8 cellular contexts compared by ENCODE assay signal in the genomic region with DNA sequence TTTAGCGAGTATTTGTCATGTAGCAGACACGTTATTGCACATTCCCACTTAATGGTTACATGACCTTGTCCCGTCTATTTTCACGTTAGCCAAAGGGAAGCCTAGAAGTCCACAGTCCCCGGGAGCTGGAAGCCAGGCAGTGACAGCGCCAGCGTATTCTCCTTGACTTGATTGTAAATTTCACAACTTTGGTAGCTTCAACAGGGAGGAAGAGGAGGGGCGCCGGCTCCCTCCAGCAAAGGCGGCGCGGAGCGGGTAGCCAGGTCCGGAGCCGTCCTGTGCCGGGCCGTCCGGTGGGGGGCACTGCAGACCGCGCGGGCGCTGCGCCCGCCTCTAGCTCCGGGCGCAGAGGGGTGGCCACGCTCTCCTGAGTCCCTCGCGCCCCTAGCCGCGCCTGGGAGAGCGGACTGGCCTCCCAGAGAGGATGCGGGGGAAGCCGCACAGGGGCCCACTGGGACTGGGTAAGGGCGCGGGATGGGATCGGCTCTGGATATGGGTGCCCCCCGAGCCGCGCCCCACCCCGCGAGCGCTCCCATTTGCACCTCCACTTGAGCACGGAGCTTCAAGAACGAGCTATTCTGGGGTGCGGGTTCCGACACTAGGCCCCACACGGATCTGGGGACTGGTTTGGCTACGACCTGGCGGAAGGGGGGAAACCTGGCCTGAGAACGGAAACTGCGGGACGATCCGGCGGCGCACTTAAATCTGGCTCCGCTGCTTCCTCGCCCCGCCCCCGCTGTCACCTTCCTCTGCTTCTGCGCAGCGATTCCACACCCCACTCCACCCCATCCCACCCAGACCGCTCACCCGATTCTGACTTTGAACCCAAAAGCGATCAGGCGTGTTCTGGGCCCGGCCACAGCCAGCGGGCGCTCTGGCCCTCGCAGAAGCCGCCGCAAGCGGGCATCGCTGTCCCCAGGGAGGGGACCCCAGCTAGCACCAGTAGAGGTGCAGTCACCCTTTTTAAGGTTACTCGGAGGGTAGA. TPM values are rescaled to one million over a fixed set of nuclear protein-coding genes. Genes with fewer than 3 reads are reported as not detected.
DNase-seq lines count a peak whose midpoint lies in the region; ATAC-seq, FAIRE-seq and TF ChIP-seq lines count a peak whose summit lies in the region.

No MANE protein-coding gene starts in this region.

- no peak overlapping the region for H3K27ac ChIP-seq in CD8-positive, alpha-beta T cell (ENCODE audit: low read depth, low read length)

- no peaks in the 10 kb centered on the region for H3K4me1 ChIP-seq in CD8-positive, alpha-beta T cell (ENCODE audit: insufficient read depth, low read length)

- POLR2A ChIA-PET in CD8-positive, alpha-beta T cell (lab: Charles Lee), result no interaction called here

- H3K27me3 ChIP-seq in CD8-positive, alpha-beta T cell (ENCODE audit: insufficient read depth, low read length), result peaks cover 4% of the 10 kb centered on the region

- no peaks in the 10 kb centered on the region for H3K9me3 ChIP-seq in CD8-positive, alpha-beta T cell (ENCODE audit: low read length)

- ATAC-seq in CD8-positive, alpha-beta T cell, result no peak
- peak; percentile 79 for ATAC-seq in GM19452 (IDR thresholded peaks at IDR 0.05; ENCODE audit: unreplicated experiment)
- ATAC-seq in Right ventricle myocardium inferior, result peak; percentile 99

- no peak for DNase-seq in CD8-positive, alpha-beta T cell
- DNase-seq in HTR-8/SVneo (ENCODE audit: insufficient read length, low spot score) (peak; percentile 51), Right ventricle myocardium inferior (ENCODE audit: missing footprints) (peak; percentile 91), nucleus accumbens (lab: John Stamatoyannopoulos, UW) (peak in 37 of 56 donors; percentile 1 to 65 (median 24)), NCI-H1436 (lab: John Stamatoyannopoulos, UW) (no peak), AML-193 (lab: John Stamatoyannopoulos, UW) (no peak)

- intact Hi-C loops in CD8-positive, alpha-beta T cell (cut with DNase I, micrococcal nuclease), result no loop called here
- intact Hi-C loops in Right ventricle myocardium inferior (cut with DNase I), result loop anchor here (2.0 to 5.0 kb wide), 2 partner anchors 1099 to 1297 kb away; no protein-coding TSS in a partner anchor

- CTCF ChIA-PET in CD8-positive, alpha-beta T cell (lab: Charles Lee), result no interaction called here

- H3K36me3 Mint-ChIP-seq in CD8-positive, alpha-beta T cell, result no peaks in the 10 kb centered on the region
- no peaks in the 10 kb centered on the region for H3K36me3 Mint-ChIP-seq in activated naive CD8-positive, alpha-beta T cell

- peaks cover 41% of the 10 kb centered on the region for H3K27me3 Mint-ChIP-seq in CD8-positive, alpha-beta T cell (ENCODE audit: low read depth)
- H3K27me3 Mint-ChIP-seq in activated naive CD8-positive, alpha-beta T cell, result peaks cover 26% of the 10 kb centered on the region

- H3K4me1 Mint-ChIP-seq in CD8-positive, alpha-beta T cell (ENCODE audit: low read depth), result peaks cover 6% of the 10 kb centered on the region
- peaks cover 5% of the 10 kb centered on the region for H3K4me1 Mint-ChIP-seq in activated naive CD8-positive, alpha-beta T cell (ENCODE audit: low read depth)

- H3K27ac Mint-ChIP-seq in CD8-positive, alpha-beta T cell, result no peak overlapping the region
- no peak overlapping the region for H3K27ac Mint-ChIP-seq in activated naive CD8-positive, alpha-beta T cell

- no peak overlapping the region for H3K4me3 ChIP-seq in CD8-positive, alpha-beta T cell (ENCODE audit: low read depth, low read length)

- peak overlapping the region; percentile 30 for H3K4me3 Mint-ChIP-seq in CD8-positive, alpha-beta T cell
- peak overlapping the region; percentile 67 for H3K4me3 Mint-ChIP-seq in activated naive CD8-positive, alpha-beta T cell

- H3K36me3 ChIP-seq in CD8-positive, alpha-beta T cell (ENCODE audit: insufficient read depth, low read length), result no peaks in the 10 kb centered on the region

- no peak for TF ChIP-seq CTCF in CD8-positive, alpha-beta T cell (IDR thresholded peaks at IDR 0.05)

- FAIRE-seq in HTR-8/SVneo (lab: Jason Lieb, UNC), result peak; percentile 52

- H3K9me3 Mint-ChIP-seq in CD8-positive, alpha-beta T cell, result no peaks in the 10 kb centered on the region
- no peaks in the 10 kb centered on the region for H3K9me3 Mint-ChIP-seq in activated naive CD8-positive, alpha-beta T cell (ENCODE audit: low read depth)

RNA-seq across cellular contexts. Expression of gene KLF4, which starts 23.8 kb away (rescaled TPM):
- total RNA-seq in CD8-positive, alpha-beta T cell, result 1 to 10 TPM; 5.4 to 7.2 TPM
- total RNA-seq in Right ventricle myocardium inferior, result 36.9 TPM

Comparison
In these comparisons a context has a peak if more than half of its experiments do, and no peak if none do; other contexts are left out.
1. DNase-seq: peak in HTR-8/SVneo (single experiment), Right ventricle myocardium inferior (single experiment) and nucleus accumbens (37 of 56); none in CD8-positive, alpha-beta T cell (0 of 7), NCI-H1436 (single experiment) and AML-193 (0 of 2).